21 cellular contexts compared by ENCODE assay signal in the genomic region with DNA sequence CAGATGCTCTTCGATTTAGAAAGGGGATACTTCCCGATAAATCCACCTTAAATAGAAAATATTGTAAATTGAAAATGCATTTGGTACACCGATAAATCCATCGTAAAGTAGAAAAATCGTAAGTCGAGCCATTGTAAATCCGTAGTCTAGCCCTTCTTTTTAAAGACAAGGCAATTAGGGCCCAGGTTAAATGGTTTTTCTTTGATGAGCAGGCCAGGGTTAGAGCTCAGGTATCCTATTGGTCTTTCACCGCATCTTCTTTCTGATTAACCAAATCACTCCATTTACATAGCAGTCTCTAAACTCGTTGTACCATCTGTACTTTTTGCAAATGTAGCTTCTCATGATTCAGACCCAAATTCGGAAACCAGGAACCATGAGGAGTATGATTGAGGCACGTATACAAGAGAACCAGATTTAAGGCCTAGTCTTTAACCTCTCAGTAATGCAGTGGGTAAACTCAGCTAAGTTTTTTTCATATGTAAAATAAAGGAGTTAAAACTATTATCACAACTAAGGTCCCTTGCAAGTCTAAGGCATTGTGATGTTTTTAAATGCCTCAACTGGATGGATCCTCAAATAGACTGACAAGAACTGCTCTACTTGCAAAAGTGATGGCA. TPM values are rescaled to one million over a fixed set of nuclear protein-coding genes. Genes with fewer than 3 reads are reported as not detected.
DNase-seq lines count a peak whose midpoint lies in the region; ATAC-seq and TF ChIP-seq lines count a peak whose summit lies in the region.
"Had no signal": no experiment of that assay in that cellular context is flagged by ENCODE, and none has a peak within 500 bp of the region (broad histone marks: within the 10 kb centered on the region; RNA-seq: fewer than 3 reads in every experiment).

No MANE protein-coding gene starts in this region.

- H3K9me3 Mint-ChIP-seq in GM23338 = peaks cover 4% of the 10 kb centered on the region; the same call in 2 of the 3 replicates
- H3K9me3 Mint-ChIP-seq in type B pancreatic cell = no peaks in the 10 kb centered on the region
- no peaks in the 10 kb centered on the region for H3K9me3 Mint-ChIP-seq in CD4-positive, alpha-beta memory T cell
- H3K9me3 Mint-ChIP-seq: CD8-positive, alpha-beta T cell had no signal

- H3K27ac Mint-ChIP-seq in GM23338 = no peak overlapping the region
- H3K27ac Mint-ChIP-seq in type B pancreatic cell = no peak overlapping the region
- peak overlapping the region in 1 of 7 donors; percentile 94 for H3K27ac Mint-ChIP-seq in CD4-positive, alpha-beta memory T cell
- H3K27ac Mint-ChIP-seq: CD8-positive, alpha-beta T cell had no signal

- H3K4me1 ChIP-seq in GM23338 (ENCODE audit: insufficient read depth) = peaks cover 16% of the 10 kb centered on the region
- H3K4me1 ChIP-seq in NT2/D1 (ENCODE audit: insufficient read depth, insufficient read length) = no peaks in the 10 kb centered on the region
- H3K4me1 ChIP-seq in CD4-positive, alpha-beta memory T cell (ENCODE audit: insufficient read depth, low read length) = peaks cover 28% of the 10 kb centered on the region

- H3K9ac ChIP-seq in NT2/D1 (ENCODE audit: insufficient read length, low read depth) = no peak overlapping the region
- H3K9ac ChIP-seq: BLaER1 had no signal

- no peaks in the 10 kb centered on the region for H3K79me2 ChIP-seq in GM23338 (replicated peaks; ENCODE audit: insufficient read depth)

- H3K4me3 ChIP-seq in GM23338 (no peak overlapping the region), NT2/D1 (ENCODE audit: insufficient read length, low read depth) (no peak overlapping the region)
- H3K4me3 ChIP-seq in CD4-positive, alpha-beta memory T cell (ENCODE audit: low read length in 2 of 2) = no peak overlapping the region
- H3K4me3 ChIP-seq: BLaER1, SJSA1 had no signal

- DNase-seq in GM23338 (ENCODE audit: low spot score) (peak; percentile 68), NT2/D1 (ENCODE audit: low read depth, low spot score) (peak; percentile 47), iPS DF 4.7 (ENCODE audit: extremely low read depth, low spot score) (peak; percentile 11), type B pancreatic cell (ENCODE audit: extremely low spot score, unreplicated experiment) (no peak)
- DNase-seq in CD4-positive, alpha-beta memory T cell = no peak
- DNase-seq: Caco-2; CD8-positive, alpha-beta T cell; GDM1; KG1; NCI-H1048; NCI-H1417; NCI-H1694; NCI-H2029 treated with DMSO at 0.1 percent for 48 hours; NCI-H2227 treated with DMSO at 0.1 percent for 48 hours; NCI-H526 treated with DMSO at 0.1 percent for 48 hours; Right ventricle myocardium superior; RPMI8226 had no signal

- H3K4me2 ChIP-seq in GM23338 = no peak overlapping the region

- H3K36me3 Mint-ChIP-seq in GM23338 (ENCODE audit: low read depth) (no peaks in the 10 kb centered on the region; the same call in 2 of the 3 replicates), type B pancreatic cell (peaks cover 1% of the 10 kb centered on the region)
- peaks cover 7 to 16% of the 10 kb centered on the region in 2 donors for H3K36me3 Mint-ChIP-seq in CD4-positive, alpha-beta memory T cell

- H3K9me2 ChIP-seq in GM23338 (ENCODE audit: insufficient read depth) = no peaks in the 10 kb centered on the region

- no peak overlapping the region for H2AFZ ChIP-seq in GM23338

- POLR2A ChIA-PET in CD4-positive, alpha-beta memory T cell (lab: Charles Lee; ENCODE audit: partially characterized antibody) = no interaction called here

- CTCF ChIA-PET in CD4-positive, alpha-beta memory T cell (lab: Charles Lee; ENCODE audit: partially characterized antibody) = interaction anchor here (1.0 kb wide), 1 partner anchor 53 kb away, joined by 3 read pairs; no protein-coding TSS in a partner anchor

- H3K27me3 ChIP-seq in GM23338 (ENCODE audit: insufficient read depth) (peaks cover 95% of the 10 kb centered on the region), NT2/D1 (ENCODE audit: insufficient read depth, insufficient read length) (peaks cover 18% of the 10 kb centered on the region)
- no peaks in the 10 kb centered on the region for H3K27me3 ChIP-seq in CD4-positive, alpha-beta memory T cell (ENCODE audit: insufficient read depth, low read length)
- H3K27me3 ChIP-seq: BLaER1, SJSA1 had no signal

- H3K9me3 ChIP-seq in NT2/D1 (ENCODE audit: insufficient read depth, low read length) = no peaks in the 10 kb centered on the region
- H3K9me3 ChIP-seq in CD4-positive, alpha-beta memory T cell (ENCODE audit: control insufficient read depth in 1 of 2, low read length in 2 of 2) = no peaks in the 10 kb centered on the region
- H3K9me3 ChIP-seq: BLaER1, Caco-2, SJSA1 had no signal

- peaks cover 14% of the 10 kb centered on the region for H4K20me1 ChIP-seq in GM23338 (replicated peaks; ENCODE audit: insufficient read depth)

- H3K27me3 Mint-ChIP-seq in GM23338 (ENCODE audit: insufficient read depth, low read depth, poor library complexity) = peaks cover 89% of the 10 kb centered on the region
- no peaks in the 10 kb centered on the region for H3K27me3 Mint-ChIP-seq in type B pancreatic cell
- H3K27me3 Mint-ChIP-seq in CD4-positive, alpha-beta memory T cell = no peaks in the 10 kb centered on the region

- no peak overlapping the region for H3K27ac ChIP-seq in GM23338 (ENCODE audit: low read depth)
- H3K27ac ChIP-seq in CD4-positive, alpha-beta memory T cell (ENCODE audit: low read depth, low read length) = no peak overlapping the region
- H3K27ac ChIP-seq: BLaER1, SJSA1 had no signal

- peaks cover 10% of the 10 kb centered on the region for H3K4me1 Mint-ChIP-seq in GM23338
- H3K4me1 Mint-ChIP-seq in type B pancreatic cell (ENCODE audit: unreplicated experiment) = peaks cover 21% of the 10 kb centered on the region
- peaks cover 14 to 43% (median 21%) of the 10 kb centered on the region in 4 donors for H3K4me1 Mint-ChIP-seq in CD4-positive, alpha-beta memory T cell

- peak; percentile 39 for ATAC-seq in GM23338
- ATAC-seq in HG03378 (IDR thresholded peaks at IDR 0.05; ENCODE audit: unreplicated experiment) = no peak
- no peak for ATAC-seq in SK-N-SH treated with all-trans-retinoic acid at 6 μM for 48 hours
- ATAC-seq: CD8-positive, alpha-beta T cell had no signal

- H3F3A ChIP-seq in GM23338 (replicated peaks; ENCODE audit: low read depth) = no peaks in the 10 kb centered on the region

- intact Hi-C loops in CD4-positive, alpha-beta memory T cell (cut with micrococcal nuclease) = no loop called here

- TF ChIP-seq CTCF in GM23338 (conservative IDR thresholded peaks at IDR 0.05; ENCODE audit: low read depth in 2 of 2) = no peak
- TF ChIP-seq CTCF in type B pancreatic cell (conservative IDR thresholded peaks at IDR 0.05) = no peak

- H3K36me3 ChIP-seq in GM23338 (ENCODE audit: insufficient read depth) (no peaks in the 10 kb centered on the region), NT2/D1 (ENCODE audit: insufficient read depth, insufficient read length, low read length) (peaks cover 5% of the 10 kb centered on the region)
- H3K36me3 ChIP-seq in CD4-positive, alpha-beta memory T cell (ENCODE audit: insufficient read depth, low read length) = no peaks in the 10 kb centered on the region

- H3K4me3 Mint-ChIP-seq in GM23338 = no peak overlapping the region
- H3K4me3 Mint-ChIP-seq in type B pancreatic cell = peak overlapping the region; percentile 39
- peak overlapping the region in 1 of 8 donors; percentile 30 for H3K4me3 Mint-ChIP-seq in CD4-positive, alpha-beta memory T cell

TF ChIP-seq in GM23338, 12 proteins besides CTCF, POLR2A, EP300 and RAD21:
- TF ChIP-seq STAT1 (IDR thresholded peaks at IDR 0.05; ENCODE audit: unreplicated experiment) (no peak), NANOG (IDR thresholded peaks at IDR 0.05; ENCODE audit: borderline replicate concordance) (peak; percentile 76; the same call in 1 of the 2 replicates), POLR2AphosphoS5 (IDR thresholded peaks at IDR 0.05; ENCODE audit: low read depth) (0 out of 2 replicates have a peak, but pooled peaks have one; percentile 47)

TF ChIP-seq in SK-N-SH treated with all-trans-retinoic acid at 6 μM for 48 hours, 23 proteins besides CTCF, POLR2A, EP300 and RAD21:
- TF ChIP-seq BACH2 (CRISPR knock-in tag; IDR thresholded peaks at IDR 0.05; ENCODE audit: borderline replicate concordance) (no peak), ZNF8 (CRISPR knock-in tag; IDR thresholded peaks at IDR 0.05) (no peak), ZNF70 (CRISPR knock-in tag; IDR thresholded peaks at IDR 0.05) (no peak), ZFP30 (CRISPR knock-in tag; IDR thresholded peaks at IDR 0.05) (no peak), CSDC2 (CRISPR knock-in tag; IDR thresholded peaks at IDR 0.05) (no peak), OSR1 (CRISPR knock-in tag; IDR thresholded peaks at IDR 0.05) (no peak), ZC3H10 (CRISPR knock-in tag; IDR thresholded peaks at IDR 0.05) (no peak)

RNA-seq across cellular contexts. Expression of gene YAF2, which starts 2.2 kb away (rescaled TPM):
- 1.0 and 9.4 TPM in 2 replicates for total RNA-seq in GM23338 (2014; rRNA removed; shearing (Covaris generic))
- polyA plus RNA-seq in GM23338 (2016; fragmentation: Nextera tagmentation; extraction: Ambion mirVana) = 1.0 and 1.3 TPM in 2 replicates
- 13.0 and 22.9 TPM in 2 replicates for total RNA-seq in type B pancreatic cell (ENCODE audit: low replicate concordance)
- 10 to 100 TPM; 40.0 to 40.7 TPM for total RNA-seq in CD4-positive, alpha-beta memory T cell
- polyA plus RNA-seq in CD4-positive, alpha-beta memory T cell = 10 to 100 TPM in 1 of 2 donors, 1 to 10 TPM in 1; 7.2 to 18.7 TPM

Comparison
In these comparisons a context has a peak if more than half of its experiments do, and no peak if none do; other contexts are left out.
1. DNase-seq: peak in GM23338 (single experiment), NT2/D1 (single experiment) and iPS DF 4.7 (single experiment); none in type B pancreatic cell (single experiment) and CD4-positive, alpha-beta memory T cell (0 of 5).